1 cellular context compared by ENCODE assay signal in genomic region chr7:101770466-101770865, GRCh38.
TF ChIP-seq lines count a peak whose summit lies in the region.

No MANE protein-coding gene starts in this region.

TF ChIP-seq in K562, 482 proteins besides CTCF, POLR2A, EP300 and RAD21 (continues in another document):
- peak; percentile 59; the same call in 1 of the 2 replicates for TF ChIP-seq HBP1 (CRISPR knock-in tag; IDR thresholded peaks at IDR 0.05)
- no peak for TF ChIP-seq MTA3 (IDR thresholded peaks at IDR 0.05; ENCODE audit: borderline replicate concordance)
- peak; percentile 60; the same call in 1 of the 2 replicates for TF ChIP-seq THRB (CRISPR knock-in tag; conservative IDR thresholded peaks at IDR 0.05)
- TF ChIP-seq THRAP3 (IDR thresholded peaks at IDR 0.05; ENCODE audit: borderline replicate concordance) = peak; percentile 76; the same call in 1 of the 2 replicates
- TF ChIP-seq ZBTB26 (CRISPR knock-in tag; IDR thresholded peaks at IDR 0.05) = 0 out of 2 replicates have a peak, but pooled peaks have one; percentile 24
- no peak for TF ChIP-seq ZBTB40 (IDR thresholded peaks at IDR 0.05)
- TF ChIP-seq ZBTB40 (CRISPR knock-in tag; IDR thresholded peaks at IDR 0.05) = no peak
- TF ChIP-seq NKRF (IDR thresholded peaks at IDR 0.05; ENCODE audit: borderline replicate concordance) = peak; percentile 28; the same call in 1 of the 2 replicates
- TF ChIP-seq MYBL2 (IDR thresholded peaks at IDR 0.05; ENCODE audit: low read depth) = peak; percentile 24; the same call in 1 of the 2 replicates
- TF ChIP-seq MYBL2 (CRISPR knock-in tag; IDR thresholded peaks at IDR 0.05; ENCODE audit: borderline replicate concordance) = no peak
- peak; percentile 63 for TF ChIP-seq ZBTB2 (IDR thresholded peaks at IDR 0.05)
- 0 out of 2 replicates have a peak, but pooled peaks have one; percentile 38 for TF ChIP-seq OTX1 (CRISPR knock-in tag; IDR thresholded peaks at IDR 0.05)
- peak in 1 of 2 experiments; percentile 49; a peak in 1 of 4 replicates for TF ChIP-seq BCLAF1 (IDR thresholded peaks at IDR 0.05; ENCODE audit: borderline replicate concordance in 1 of 2, control insufficient read depth in 1 of 2, low read depth in 2 of 2, low read length in 1 of 2)
- TF ChIP-seq DLX4 (CRISPR knock-in tag; IDR thresholded peaks at IDR 0.05) = no peak
- 0 out of 2 replicates have a peak, but pooled peaks have one; percentile 39 for TF ChIP-seq ELF4 (CRISPR knock-in tag; IDR thresholded peaks at IDR 0.05)
- 0 out of 2 replicates have a peak, but pooled peaks have one; percentile 16 for TF ChIP-seq ARID2 (IDR thresholded peaks at IDR 0.05)
- TF ChIP-seq MTA2 (IDR thresholded peaks at IDR 0.05; ENCODE audit: low read depth) = peak; percentile 35; the same call in 1 of the 2 replicates
- TF ChIP-seq ARHGAP35 (IDR thresholded peaks at IDR 0.05; ENCODE audit: partially characterized antibody) = peak; percentile 61
- no peak for TF ChIP-seq SLC30A9 (CRISPR knock-in tag; IDR thresholded peaks at IDR 0.05)
